In the genomic region with DNA sequence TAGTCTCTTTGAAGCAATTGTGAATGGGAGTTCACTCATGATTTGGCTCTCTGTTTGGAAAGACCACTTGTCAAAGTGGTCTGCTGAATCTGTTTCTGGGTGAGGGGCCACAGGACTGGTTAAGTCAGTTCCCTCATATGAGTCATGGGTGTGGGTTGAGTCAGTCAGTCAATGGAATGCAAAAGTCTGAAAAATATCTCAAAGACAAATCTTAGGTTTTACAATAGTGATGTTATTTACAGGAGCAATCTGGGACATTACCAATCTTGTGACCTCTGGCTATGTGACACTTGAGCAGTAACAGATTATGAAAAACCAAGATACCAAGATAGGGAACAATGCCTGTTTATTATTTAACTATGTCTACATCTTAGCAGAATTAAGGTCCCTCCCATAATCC, we compare ENCODE assay signal across 17 cellular contexts.
DNase-seq lines count a peak whose midpoint lies in the region; ATAC-seq and TF ChIP-seq lines count a peak whose summit lies in the region.
"Had no signal": no experiment of that assay in that cellular context is flagged by ENCODE, and none has a peak within 500 bp of the region (broad histone marks: within the 10 kb centered on the region; RNA-seq: fewer than 3 reads in every experiment).

No MANE protein-coding gene starts in this region.

- DNase-seq in AG08395 (ENCODE audit: low spot score) (peak; percentile 12), HT-29 (ENCODE audit: low spot score) (peak; percentile 11), cardiac fibroblast (ENCODE audit: low read depth in 2 of 2) (peak; percentile 55 to 73), kidney epithelial cell (ENCODE audit: low read depth) (peak; percentile 65), left lung (no peak), head of caudate nucleus (no peak)
- DNase-seq: activated CD4-positive, alpha-beta memory T cell treated with anti-CD3 and anti-CD28 coated beads, Interleukin-2, amount 10 ng/mL, durations not matched to agents 7 days and 5 days; body of pancreas; DMS53; mesendoderm; NCI-H1436; NCI-H526; Right ventricle myocardium superior; stimulated activated CD4-positive, alpha-beta T cell treated with anti-CD3 and anti-CD28 coated beads, Interleukin-12 subunit alpha, Interleukin-12 subunit beta, amount 100 ng/mL, for 4 hours had no signal

- intact Hi-C loops in left lung (cut with DNase I) = no loop called here
- intact Hi-C loops in head of caudate nucleus (cut with DNase I) = no loop called here

- peaks cover 0 to 4% of the 10 kb centered on the region in 2 donors for H3K9me3 ChIP-seq in left lung
- H3K9me3 ChIP-seq: body of pancreas, suprapubic skin had no signal

- no peak for TF ChIP-seq CTCF in cardiac fibroblast (IDR thresholded peaks at IDR 0.05; ENCODE audit: low read depth, low read length)
- TF ChIP-seq CTCF in kidney epithelial cell (IDR thresholded peaks at IDR 0.05; ENCODE audit: insufficient read depth, low read length, poor library complexity, severe bottlenecking) = no peak
- no peak for TF ChIP-seq CTCF in left lung (IDR thresholded peaks at IDR 0.05)

- no peak for ATAC-seq in GM19455 (IDR thresholded peaks at IDR 0.05; ENCODE audit: unreplicated experiment)
- no peak for ATAC-seq in left lung
- no peak for ATAC-seq in HG03135 (IDR thresholded peaks at IDR 0.05; ENCODE audit: unreplicated experiment)
- ATAC-seq: body of pancreas had no signal

- H3K4me1 ChIP-seq in left lung = peaks cover 0 to 3% of the 10 kb centered on the region in 2 donors
- H3K4me1 ChIP-seq: body of pancreas, suprapubic skin had no signal

- H3K27me3 ChIP-seq in kidney epithelial cell (ENCODE audit: control insufficient read depth, insufficient read depth, low read length) (no peaks in the 10 kb centered on the region), left lung (no peaks in the 10 kb centered on the region)
- H3K27me3 ChIP-seq: body of pancreas, suprapubic skin had no signal

- H3K4me3 ChIP-seq in cardiac fibroblast (replicated peaks in 1 of 2; ENCODE audit: low read depth in 2 of 2, low read length in 2 of 2) (no peak overlapping the region), kidney epithelial cell (ENCODE audit: low read depth, low read length) (no peak overlapping the region), left lung (no peak overlapping the region)
- H3K4me3 ChIP-seq: body of pancreas, suprapubic skin had no signal

- no peaks in the 10 kb centered on the region for H3K36me3 ChIP-seq in kidney epithelial cell (ENCODE audit: control insufficient read depth, insufficient read depth, low read length)
- H3K36me3 ChIP-seq in left lung = no peaks in the 10 kb centered on the region
- H3K36me3 ChIP-seq: suprapubic skin had no signal

- H3K27ac ChIP-seq in left lung = no peak overlapping the region
- H3K27ac ChIP-seq: body of pancreas, suprapubic skin had no signal

Comparison
In these comparisons a context has a peak if more than half of its experiments do, and no peak if none do; other contexts are left out.
1. DNase-seq: peak in AG08395 (single experiment), HT-29 (single experiment), cardiac fibroblast (2 of 2) and kidney epithelial cell (single experiment); none in left lung (0 of 2) and head of caudate nucleus (0 of 42).